In genomic region chr3:127121850-127122249, GRCh38 we compare ENCODE assay signal across 25 cellular contexts.
"Had no signal": no experiment of that assay in that cellular context is flagged by ENCODE, and none has a peak within 500 bp of the region (broad histone marks: within the 10 kb centered on the region; RNA-seq: fewer than 3 reads in every experiment).

No MANE protein-coding gene starts in this region.

- ATAC-seq: activated CD4-positive, alpha-beta T cell treated with anti-CD3 and anti-CD28 coated beads for 36 hours; activated CD8-positive, alpha-beta T cell treated with anti-CD3 and anti-CD28 coated beads, Interleukin-2, amount 10 ng/mL, durations not matched to agents 7 days and 5 days; activated T-cell treated with anti-CD3 and anti-CD28 coated beads, Interleukin-2, amount 50 U/mL, for 4 hours; activated T-helper 17 cell treated with anti-CD3 and anti-CD28 coated beads, Interleukin-2, amount 50 U/mL, for 72 hours; body of pancreas; gastroesophageal sphincter; heart right ventricle; T-helper 17 cell had no signal

- DNase-seq: activated CD4-positive, alpha-beta memory T cell treated with anti-CD3 and anti-CD28 coated beads for 36 hours; activated CD4-positive, alpha-beta T cell treated with anti-CD3 and anti-CD28 coated beads for 36 hours; activated CD4-positive, alpha-beta T cell treated with anti-CD3 and anti-CD28 coated beads, Interleukin-2, amount 10 ng/mL, durations not matched to agents 24 days and 14 days; activated CD4-positive, CD25-positive, alpha-beta regulatory T cell; activated CD4-positive, CD25-positive, alpha-beta regulatory T cell treated with anti-CD3 and anti-CD28 coated beads, Interleukin-2, amount 50 U/mL, for 72 hours; activated CD8-positive, alpha-beta T cell treated with anti-CD3 and anti-CD28 coated beads, Interleukin-2, amount 10 ng/mL, durations not matched to agents 7 days and 5 days; activated effector memory CD4-positive, alpha-beta T cell treated with Interleukin-2 at 50 U/mL for 16 hours; activated gamma-delta T cell treated with Interleukin-2 at 50 U/mL for 16 hours; activated naive CD4-positive, alpha-beta T cell treated with anti-CD3 and anti-CD28 coated beads, Interleukin-2, amount 50 U/mL, for 16 hours; activated naive CD4-positive, alpha-beta T cell treated with Interleukin-2 at 50 U/mL for 16 hours; activated T-cell treated with anti-CD3 and anti-CD28 coated beads, Interleukin-2, amount 50 U/mL, for 4 hours; amygdala; aorta; body of pancreas; central memory CD4-positive, alpha-beta T cell; cerebellar nuclear complex; colonic mucosa; effector CD8-positive, alpha-beta T cell; esophagus squamous epithelium; foreskin melanocyte; heart right ventricle; T-helper 17 cell; T1000 had no signal
